ENCODE assay signal across 22 cellular contexts in the genomic region with DNA sequence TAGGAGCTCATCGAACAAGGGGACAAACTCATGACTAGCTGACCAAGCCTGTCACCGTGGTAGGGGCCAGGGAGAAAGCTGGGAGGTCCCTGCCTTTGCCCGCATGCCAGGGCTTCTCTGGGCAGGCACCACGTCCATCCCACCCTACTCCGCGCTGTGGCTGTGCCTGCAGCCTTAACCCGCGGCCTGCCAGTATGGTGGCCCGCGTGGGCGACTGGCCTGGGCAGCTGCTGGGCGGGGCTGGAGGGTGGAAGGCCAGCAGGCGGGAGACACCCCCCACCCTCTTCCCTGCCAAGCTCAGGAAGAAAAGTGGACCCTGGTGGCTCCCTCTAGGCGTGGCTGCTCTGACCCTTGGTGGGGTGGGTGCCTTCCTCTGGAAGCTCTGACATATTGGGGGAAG.
"Had no signal": no experiment of that assay in that cellular context is flagged by ENCODE, and none has a peak within 500 bp of the region (broad histone marks: within the 10 kb centered on the region; RNA-seq: fewer than 3 reads in every experiment).

No MANE protein-coding gene starts in this region.

- H3K36me3 ChIP-seq: heart left ventricle, sigmoid colon, transverse colon had no signal

- H3K27me3 ChIP-seq: heart left ventricle, sigmoid colon, transverse colon had no signal

- FAIRE-seq: bronchial epithelial cell, islet of Langerhans had no signal

- H3K9me3 ChIP-seq: heart left ventricle, sigmoid colon, transverse colon had no signal

- DNase-seq: activated CD4-positive, alpha-beta memory T cell treated with anti-CD3 and anti-CD28 coated beads, Interleukin-2, amount 10 ng/mL, durations not matched to agents 7 days and 5 days; activated effector memory CD4-positive, alpha-beta T cell treated with Interleukin-2 at 50 U/mL for 16 hours; activated naive CD4-positive, alpha-beta T cell treated with anti-CD3 and anti-CD28 coated beads for 36 hours; activated naive CD8-positive, alpha-beta T cell treated with anti-CD3 and anti-CD28 coated beads, Interleukin-2, amount 10 ng/mL, durations not matched to agents 7 days and 5 days; activated T-cell treated with anti-CD3 and anti-CD28 coated beads, Interleukin-2, amount 50 U/mL, for 72 hours; amniotic stem cell; cerebellar nuclear complex; cortex of kidney; heart left ventricle; left colon; mammary epithelial cell; sigmoid colon; stimulated activated CD4-positive, alpha-beta T cell treated with anti-CD3 and anti-CD28 coated beads, Interleukin-2, amount 100 ng/mL, for 48 hours; stimulated activated CD8-positive, alpha-beta memory T cell treated with anti-CD3 and anti-CD28 coated beads, Interleukin-4, amount 100 ng/mL, for 48 hours; stimulated activated naive B cell treated with anti-CD40 and anti-IgM and Interleukin-4, amounts not matched to agents 10 μg/mL and 1 μg/mL and 100 μg/mL, for 72 hours; T1000; transverse colon had no signal

- H3K4me3 ChIP-seq: heart left ventricle, sigmoid colon, smooth muscle cell, transverse colon had no signal

- ATAC-seq: activated T-cell treated with anti-CD3 and anti-CD28 coated beads, Interleukin-2, amount 50 U/mL, for 72 hours; heart left ventricle; left colon; stimulated activated naive B cell treated with anti-CD40 and anti-IgM and Interleukin-4, amounts not matched to agents 10 μg/mL and 1 μg/mL and 100 μg/mL, for 72 hours; WTC11 had no signal

- H3K27ac ChIP-seq: epithelial cell of prostate, heart left ventricle, sigmoid colon, transverse colon had no signal
